In the genomic region with DNA sequence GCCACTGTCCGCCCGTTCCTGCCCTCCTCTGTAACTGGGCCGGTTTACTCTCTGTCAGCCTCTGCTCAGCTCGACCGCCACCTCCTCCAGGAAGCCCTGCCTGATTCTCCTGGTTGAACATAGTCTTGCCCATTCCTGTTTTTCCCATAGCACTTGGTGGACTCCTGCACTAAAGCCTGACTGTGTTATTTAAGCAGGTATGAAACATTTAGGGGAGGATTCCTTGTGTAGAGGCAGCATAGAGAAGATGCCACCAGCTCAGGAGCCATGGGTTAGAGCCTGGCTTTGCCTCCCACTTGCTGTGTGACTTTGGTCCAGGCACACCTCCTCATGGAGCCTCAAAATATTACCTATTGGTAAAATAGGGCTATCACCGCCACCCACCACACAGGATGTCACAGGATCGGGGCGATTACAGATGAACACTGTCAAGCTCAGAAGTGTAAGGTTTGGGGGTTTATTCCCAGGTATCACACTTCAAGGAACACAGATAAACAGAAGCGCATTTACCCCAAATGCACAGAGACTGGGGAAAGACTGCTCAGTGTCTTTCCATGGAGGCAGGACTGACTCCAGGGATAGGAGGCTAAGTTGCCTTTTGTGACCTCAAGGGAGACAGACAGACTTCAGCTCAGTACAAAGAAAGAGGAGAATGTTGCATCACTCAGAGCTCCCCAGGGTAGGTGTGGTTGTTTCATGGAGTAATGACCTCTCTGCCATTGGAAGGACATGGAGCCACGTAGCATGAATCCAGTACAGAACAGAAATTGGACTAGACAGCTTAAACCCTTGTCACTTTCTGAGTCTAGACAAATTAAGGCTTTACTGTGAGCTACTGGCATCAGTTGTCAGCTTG, we compare ENCODE assay signal across 8 cellular contexts. TPM values are rescaled to one million over a fixed set of nuclear protein-coding genes. Genes with fewer than 3 reads are reported as not detected.
A peak's percentile ranks its signal among the peaks of the same experiment; 100 is the strongest.
DNase-seq lines count a peak whose midpoint lies in the region; ATAC-seq lines count a peak whose summit lies in the region.

No MANE protein-coding gene starts in this region.

- H3K4me3 ChIP-seq in GM08714 (ENCODE audit: low read length) (peak overlapping the region; percentile 9; the same call in 1 of the 2 replicates), skeletal muscle cell (ENCODE audit: low read depth, low read length) (no peak overlapping the region)

- peak; percentile 43 for DNase-seq in activated CD4-positive, alpha-beta memory T cell treated with anti-CD3 and anti-CD28 coated beads, Interleukin-2, amount 10 ng/mL, durations not matched to agents 7 days and 5 days
- no peak for DNase-seq in Right ventricle myocardium superior
- DNase-seq in skeletal muscle cell (ENCODE audit: low read depth) = peak; percentile 28
- no peak for DNase-seq in amygdala (lab: John Stamatoyannopoulos, UW)
- no peak for DNase-seq in putamen (ENCODE audit: low spot score)

- POLR2A ChIA-PET in activated CD4-positive, alpha-beta memory T cell treated with anti-CD3 and anti-CD28 coated beads, Interleukin-2, amount 10 ng/mL, durations not matched to agents 7 days and 5 days (lab: Charles Lee) = interaction anchor here (1.1 to 26.0 kb wide), 8 partner anchors 10 to 129 kb away, joined by 5 to 1205 read pairs (median 21); a partner anchor contains a TSS

- intact Hi-C loops in Right ventricle myocardium superior (cut with DNase I) = loop anchor here (5.0 kb wide), 1 partner anchor 43 kb away; a partner anchor contains a TSS

- H3K27ac Mint-ChIP-seq in activated CD4-positive, alpha-beta memory T cell treated with anti-CD3 and anti-CD28 coated beads, Interleukin-2, amount 10 ng/mL, durations not matched to agents 7 days and 5 days = peak overlapping the region; percentile 100

- CTCF ChIA-PET in activated CD4-positive, alpha-beta memory T cell treated with anti-CD3 and anti-CD28 coated beads, Interleukin-2, amount 10 ng/mL, durations not matched to agents 7 days and 5 days (lab: Charles Lee) = interaction anchor here (0.7 to 1.5 kb wide), 11 partner anchors 9 to 206 kb away, joined by 3 to 5 read pairs (median 3); a partner anchor contains a TSS

- no peaks in the 10 kb centered on the region for H3K27me3 Mint-ChIP-seq in activated CD4-positive, alpha-beta memory T cell treated with anti-CD3 and anti-CD28 coated beads, Interleukin-2, amount 10 ng/mL, durations not matched to agents 7 days and 5 days

- peaks cover 93% of the 10 kb centered on the region for H3K36me3 Mint-ChIP-seq in activated CD4-positive, alpha-beta memory T cell treated with anti-CD3 and anti-CD28 coated beads, Interleukin-2, amount 10 ng/mL, durations not matched to agents 7 days and 5 days (ENCODE audit: low read depth)

- H3K9me3 Mint-ChIP-seq in activated CD4-positive, alpha-beta memory T cell treated with anti-CD3 and anti-CD28 coated beads, Interleukin-2, amount 10 ng/mL, durations not matched to agents 7 days and 5 days = peaks cover 4% of the 10 kb centered on the region

- H3K4me1 Mint-ChIP-seq in activated CD4-positive, alpha-beta memory T cell treated with anti-CD3 and anti-CD28 coated beads, Interleukin-2, amount 10 ng/mL, durations not matched to agents 7 days and 5 days = peaks cover 87% of the 10 kb centered on the region

- ATAC-seq in Right ventricle myocardium superior (ENCODE audit: poor library complexity) (peak; percentile 68), GM21576 (IDR thresholded peaks at IDR 0.05; ENCODE audit: unreplicated experiment) (no peak), GM19397 (IDR thresholded peaks at IDR 0.05; ENCODE audit: unreplicated experiment) (no peak)

- peak overlapping the region; percentile 93 for H3K4me3 Mint-ChIP-seq in activated CD4-positive, alpha-beta memory T cell treated with anti-CD3 and anti-CD28 coated beads, Interleukin-2, amount 10 ng/mL, durations not matched to agents 7 days and 5 days

RNA-seq across cellular contexts. Expression of a gene that starts 6.7 kb away (rescaled TPM):
- 10 to 100 TPM; 73.6 to 74.3 TPM for total RNA-seq in activated CD4-positive, alpha-beta memory T cell treated with anti-CD3 and anti-CD28 coated beads, Interleukin-2, amount 10 ng/mL, durations not matched to agents 7 days and 5 days
- 2.2 TPM for total RNA-seq in Right ventricle myocardium superior

RNA-seq across cellular contexts. Expression of a gene that starts 42.9 kb away (rescaled TPM):
- 100 to 1,000 TPM; 229 TPM for total RNA-seq in activated CD4-positive, alpha-beta memory T cell treated with anti-CD3 and anti-CD28 coated beads, Interleukin-2, amount 10 ng/mL, durations not matched to agents 7 days and 5 days
- 11.9 TPM for total RNA-seq in Right ventricle myocardium superior

Comparison
In these comparisons a context has a peak if more than half of its experiments do, and no peak if none do; other contexts are left out.
1. DNase-seq: peak in activated CD4-positive, alpha-beta memory T cell treated with anti-CD3 and anti-CD28 coated beads, Interleukin-2, amount 10 ng/mL, durations not matched to agents 7 days and 5 days (single experiment) and skeletal muscle cell (single experiment); none in Right ventricle myocardium superior (single experiment), amygdala (0 of 56) and putamen (single experiment).
2. RNA of a gene that starts 6.7 kb away (total RNA-seq): 73.6 to 74.3 TPM in activated CD4-positive, alpha-beta memory T cell treated with anti-CD3 and anti-CD28 coated beads, Interleukin-2, amount 10 ng/mL, durations not matched to agents 7 days and 5 days; 2.2 TPM in Right ventricle myocardium superior (single experiment); every median in the first group is over 10 times any median in the second.
3. RNA of a gene that starts 42.9 kb away (total RNA-seq): 229 TPM in activated CD4-positive, alpha-beta memory T cell treated with anti-CD3 and anti-CD28 coated beads, Interleukin-2, amount 10 ng/mL, durations not matched to agents 7 days and 5 days; 11.9 TPM in Right ventricle myocardium superior (single experiment); every median in the first group is over 10 times any median in the second.